Comparison of ENCODE assay signal across 1 cellular context in genomic region chr19:28685802-28686201, GRCh38.
TF ChIP-seq lines count a peak whose summit lies in the region.

No MANE protein-coding gene starts in this region.

TF ChIP-seq in K562, 482 proteins besides CTCF, POLR2A, EP300 and RAD21 (continued from another document and continues in another):
- no peak for TF ChIP-seq ZNF407 (IDR thresholded peaks at IDR 0.05; ENCODE audit: low read depth)
- TF ChIP-seq RBM14 (IDR thresholded peaks at IDR 0.05; ENCODE audit: borderline replicate concordance, insufficient read depth, low read depth, low read length) = no peak
- peak; percentile 70 to 79; a peak in 3 of 4 replicates for TF ChIP-seq TRIM24 (IDR thresholded peaks at IDR 0.05)
- TF ChIP-seq ARID2 (IDR thresholded peaks at IDR 0.05) = no peak
- no peak for TF ChIP-seq ZNF766 (CRISPR knock-in tag; conservative IDR thresholded peaks at IDR 0.05)
- TF ChIP-seq USF2 (CRISPR knock-in tag; IDR thresholded peaks at IDR 0.05) = no peak
- peak; percentile 43; the same call in 1 of the 2 replicates for TF ChIP-seq LEF1 (IDR thresholded peaks at IDR 0.05)
- no peak for TF ChIP-seq GABPB1 (CRISPR knock-in tag; IDR thresholded peaks at IDR 0.05)
- no peak for TF ChIP-seq ELF4 (CRISPR knock-in tag; IDR thresholded peaks at IDR 0.05)
- no peak for TF ChIP-seq U2AF1 (optimal IDR thresholded peaks at IDR 0.05; ENCODE audit: low read depth, low read length)
- TF ChIP-seq ZSCAN29 (IDR thresholded peaks at IDR 0.05) = no peak
- no peak for TF ChIP-seq POLR3G (IDR thresholded peaks at IDR 0.05; ENCODE audit: extremely low read depth, insufficient read length, insufficient replicate concordance)
- TF ChIP-seq ZBTB34 (CRISPR knock-in tag; IDR thresholded peaks at IDR 0.05) = no peak
- TF ChIP-seq SRF (CRISPR knock-in tag; IDR thresholded peaks at IDR 0.05) = no peak
- TF ChIP-seq NUFIP1 (IDR thresholded peaks at IDR 0.05; ENCODE audit: partially characterized antibody) = no peak
- no peak for TF ChIP-seq LCOR (CRISPR knock-in tag; IDR thresholded peaks at IDR 0.05)
- no peak for TF ChIP-seq ZNF133 (CRISPR knock-in tag; IDR thresholded peaks at IDR 0.05)
- no peak for TF ChIP-seq ZBTB5 (IDR thresholded peaks at IDR 0.05)
- peak in 1 of 2 experiments; percentile 42; a peak in 1 of 4 replicates for TF ChIP-seq HDAC1 (IDR thresholded peaks at IDR 0.05)
- TF ChIP-seq TRIM25 (IDR thresholded peaks at IDR 0.05; ENCODE audit: borderline replicate concordance) = no peak
- TF ChIP-seq CEBPZ (IDR thresholded peaks at IDR 0.05; ENCODE audit: borderline replicate concordance, low read depth, low read length) = no peak
- TF ChIP-seq CREB1 (IDR thresholded peaks at IDR 0.05) = no peak
- no peak for TF ChIP-seq CREB1 (CRISPR knock-in tag; IDR thresholded peaks at IDR 0.05)
- TF ChIP-seq CBFB (CRISPR knock-in tag; IDR thresholded peaks at IDR 0.05) = no peak
- TF ChIP-seq PHB2 (IDR thresholded peaks at IDR 0.05; ENCODE audit: low read depth) = no peak
- peak; percentile 63; the same call in 1 of the 2 replicates for TF ChIP-seq PML (IDR thresholded peaks at IDR 0.05; ENCODE audit: low read length)
- no peak for TF ChIP-seq FIP1L1 (IDR thresholded peaks at IDR 0.05; ENCODE audit: low read depth, low read length, poor library complexity, severe bottlenecking)
- no peak for TF ChIP-seq RB1 (IDR thresholded peaks at IDR 0.05; ENCODE audit: low read depth)
- no peak for TF ChIP-seq ZNF449 (CRISPR knock-in tag; IDR thresholded peaks at IDR 0.05)
- TF ChIP-seq ZNF512 (tag; IDR thresholded peaks at IDR 0.05) = no peak
- TF ChIP-seq STAT5A (IDR thresholded peaks at IDR 0.05; ENCODE audit: borderline replicate concordance, low read length) = peak; percentile 30; the same call in 1 of the 2 replicates
- peak; percentile 90 for TF ChIP-seq TCF3 (CRISPR knock-in tag; IDR thresholded peaks at IDR 0.05)
- peak; percentile 83 for TF ChIP-seq TAL1 (IDR thresholded peaks at IDR 0.05)
- no peak for TF ChIP-seq EZH2 (IDR thresholded peaks at IDR 0.05; ENCODE audit: borderline replicate concordance, low read depth, low read length)
- no peak for TF ChIP-seq NR4A1 (CRISPR knock-in tag; IDR thresholded peaks at IDR 0.05)
- TF ChIP-seq NR4A1 (tag; IDR thresholded peaks at IDR 0.05) = no peak
- TF ChIP-seq ZBTB17 (CRISPR knock-in tag; IDR thresholded peaks at IDR 0.05) = no peak
- TF ChIP-seq CBX3 (IDR thresholded peaks at IDR 0.05; ENCODE audit: borderline replicate concordance in 1 of 2, low read length in 2 of 2) = no peak
- no peak for TF ChIP-seq CTCFL (IDR thresholded peaks at IDR 0.05; ENCODE audit: borderline replicate concordance, insufficient read depth, low read depth, low read length, poor library complexity, severe bottlenecking)
